2 cellular contexts compared by ENCODE assay signal in genomic region chr19:1123381-1123780, GRCh38.
A peak's percentile ranks its signal among the peaks of the same experiment; 100 is the strongest.
TF ChIP-seq lines count a peak whose summit lies in the region.

No MANE protein-coding gene starts in this region.

TF ChIP-seq in A549, 52 proteins besides CTCF, POLR2A, EP300 and RAD21:
- TF ChIP-seq CBX8 (IDR thresholded peaks at IDR 0.05) (no peak), RARB (CRISPR knock-in tag; IDR thresholded peaks at IDR 0.05) (no peak), ESRRA (IDR thresholded peaks at IDR 0.05; ENCODE audit: borderline replicate concordance, low read length) (no peak), MAFK (IDR thresholded peaks at IDR 0.05; ENCODE audit: partially characterized antibody) (no peak), ELK1 (IDR thresholded peaks at IDR 0.05; ENCODE audit: low read depth, low read length) (no peak), REST (IDR thresholded peaks at IDR 0.05) (no peak), HOXB13 (CRISPR knock-in tag; IDR thresholded peaks at IDR 0.05; ENCODE audit: low read depth) (no peak), ZSCAN20 (CRISPR knock-in tag; IDR thresholded peaks at IDR 0.05) (no peak), BHLHE40 (IDR thresholded peaks at IDR 0.05; ENCODE audit: low read depth, low read length) (no peak), NFE2L2 (conservative IDR thresholded peaks at IDR 0.05; ENCODE audit: low read length) (no peak), RNF2 (IDR thresholded peaks at IDR 0.05; ENCODE audit: borderline replicate concordance, low read depth) (no peak), MAX (IDR thresholded peaks at IDR 0.05) (no peak), NPAS2 (CRISPR knock-in tag; IDR thresholded peaks at IDR 0.05; ENCODE audit: borderline replicate concordance) (no peak), CBX2 (IDR thresholded peaks at IDR 0.05; ENCODE audit: borderline replicate concordance, low read depth) (no peak), CHD4 (IDR thresholded peaks at IDR 0.05; ENCODE audit: borderline replicate concordance) (no peak), CHD2 (IDR thresholded peaks at IDR 0.05; ENCODE audit: low read length, partially characterized antibody) (no peak), ZC3H11A (IDR thresholded peaks at IDR 0.05) (no peak), ATOH8 (CRISPR knock-in tag; IDR thresholded peaks at IDR 0.05; ENCODE audit: low read depth) (no peak), SREBF2 (IDR thresholded peaks at IDR 0.05) (no peak)

TF ChIP-seq in K562, 482 proteins besides CTCF, POLR2A, EP300 and RAD21:
- no peak for TF ChIP-seq ZBTB5 (IDR thresholded peaks at IDR 0.05)
- no peak for TF ChIP-seq GTF2A2 (tag; IDR thresholded peaks at IDR 0.05)
- peak; percentile 4 to 6; a peak in 1 of 4 replicates for TF ChIP-seq NRF1 (conservative IDR thresholded peaks at IDR 0.05 in 1 of 2, IDR thresholded peaks at IDR 0.05 in 1 of 2)
- TF ChIP-seq ZNF263 (CRISPR knock-in tag; IDR thresholded peaks at IDR 0.05; ENCODE audit: borderline replicate concordance), result peak; percentile 44; the same call in 1 of the 2 replicates
- no peak for TF ChIP-seq TCF7L2 (IDR thresholded peaks at IDR 0.05; ENCODE audit: low read depth, low read length)
- TF ChIP-seq ZNF23 (CRISPR knock-in tag; IDR thresholded peaks at IDR 0.05), result no peak
- TF ChIP-seq ZNF347 (CRISPR knock-in tag; IDR thresholded peaks at IDR 0.05; ENCODE audit: low read depth), result no peak
- TF ChIP-seq ARID2 (IDR thresholded peaks at IDR 0.05), result no peak
- no peak for TF ChIP-seq HNRNPK (IDR thresholded peaks at IDR 0.05; ENCODE audit: low read depth, low read length, poor library complexity, severe bottlenecking)
- TF ChIP-seq ERF (CRISPR knock-in tag; IDR thresholded peaks at IDR 0.05), result no peak
- no peak for TF ChIP-seq HCFC1 (IDR thresholded peaks at IDR 0.05; ENCODE audit: low read depth, low read length)
- TF ChIP-seq GATAD2A (IDR thresholded peaks at IDR 0.05), result no peak
- no peak for TF ChIP-seq ZBTB43 (CRISPR knock-in tag; IDR thresholded peaks at IDR 0.05)
- no peak for TF ChIP-seq HMGXB4 (CRISPR knock-in tag; IDR thresholded peaks at IDR 0.05)
- TF ChIP-seq ELK3 (CRISPR knock-in tag; IDR thresholded peaks at IDR 0.05), result no peak
- TF ChIP-seq THRB (CRISPR knock-in tag; conservative IDR thresholded peaks at IDR 0.05), result no peak
- TF ChIP-seq MAFF (IDR thresholded peaks at IDR 0.05; ENCODE audit: low read length), result no peak
- peak; percentile 69 for TF ChIP-seq ZBTB33 (CRISPR knock-in tag; IDR thresholded peaks at IDR 0.05)
- TF ChIP-seq ZBTB7A (IDR thresholded peaks at IDR 0.05; ENCODE audit: borderline replicate concordance, control insufficient read depth, low read depth, low read length), result 0 out of 2 replicates have a peak, but pooled peaks have one; percentile 4
